ENCODE assay signal across 9 cellular contexts in genomic region chr12:89756100-89756637, GRCh38. TPM values are rescaled to one million over a fixed set of nuclear protein-coding genes. Genes with fewer than 3 reads are reported as not detected.
A peak's percentile ranks its signal among the peaks of the same experiment; 100 is the strongest.
DNase-seq lines count a peak whose midpoint lies in the region; ATAC-seq and TF ChIP-seq lines count a peak whose summit lies in the region.
"Had no signal": no experiment of that assay in that cellular context is flagged by ENCODE, and none has a peak within 500 bp of the region (broad histone marks: within the 10 kb centered on the region; RNA-seq: fewer than 3 reads in every experiment).

No MANE protein-coding gene starts in this region.

- H3K4me3 ChIP-seq in A673 (ENCODE audit: low read depth, low read length, poor library complexity, severe bottlenecking) = no peak overlapping the region
- H3K4me3 ChIP-seq: pancreas had no signal

- H3K27me3 Mint-ChIP-seq in CD14-positive monocyte (ENCODE audit: low read depth in 3 of 3) = peaks cover 2 to 5% (median 2%) of the 10 kb centered on the region in 3 donors
- no peaks in the 10 kb centered on the region for H3K27me3 Mint-ChIP-seq in chondrocyte (ENCODE audit: low read depth)

- TF ChIP-seq CTCF in CD14-positive monocyte (IDR thresholded peaks at IDR 0.05) (no peak), chondrocyte (IDR thresholded peaks at IDR 0.05) (no peak), A673 (conservative IDR thresholded peaks at IDR 0.05; ENCODE audit: low read depth, low read length) (no peak)

- no peaks in the 10 kb centered on the region for H3K36me3 ChIP-seq in A673 (ENCODE audit: insufficient read depth, low read length, poor library complexity, severe bottlenecking)
- H3K36me3 ChIP-seq: pancreas had no signal

- H3K36me3 Mint-ChIP-seq in CD14-positive monocyte = peaks cover 0 to 2% of the 10 kb centered on the region in 2 donors
- H3K36me3 Mint-ChIP-seq in chondrocyte (ENCODE audit: low read depth) = no peaks in the 10 kb centered on the region

- intact Hi-C loops in CD14-positive monocyte (cut with micrococcal nuclease) (loop anchor here in 1 of 2 donors (1.0 to 2.0 kb wide), 3 partner anchors 13 to 47 kb away; no protein-coding TSS in a partner anchor), A673 (cut with micrococcal nuclease; ENCODE audit: unreplicated experiment) (no loop called here)

- no peak overlapping the region for H3K27ac ChIP-seq in A673 (ENCODE audit: low read depth, low read length, poor library complexity, severe bottlenecking)

- peaks cover 0 to 3% (median 0%) of the 10 kb centered on the region in 7 donors for H3K9me3 Mint-ChIP-seq in CD14-positive monocyte
- H3K9me3 Mint-ChIP-seq in chondrocyte (ENCODE audit: low read depth) = peaks cover 7% of the 10 kb centered on the region

- CTCF ChIA-PET in A673 (lab: Charles Lee) = no interaction called here

- peaks cover 5% of the 10 kb centered on the region for H3K4me1 ChIP-seq in A673 (ENCODE audit: insufficient read depth, low read length, poor library complexity, severe bottlenecking)
- H3K4me1 ChIP-seq: pancreas had no signal

- H3K4me1 Mint-ChIP-seq in CD14-positive monocyte = peaks cover 39% of the 10 kb centered on the region
- peaks cover 17% of the 10 kb centered on the region for H3K4me1 Mint-ChIP-seq in chondrocyte (ENCODE audit: low read depth)

- H3K4me3 Mint-ChIP-seq in CD14-positive monocyte (peak overlapping the region in 1 of 2 donors; percentile 68), chondrocyte (ENCODE audit: unreplicated experiment) (no peak overlapping the region)

- peak overlapping the region; percentile 99 to 100 (median 100) for H3K27ac Mint-ChIP-seq in CD14-positive monocyte
- peak overlapping the region; percentile 91 for H3K27ac Mint-ChIP-seq in chondrocyte (ENCODE audit: unreplicated experiment)

- no peaks in the 10 kb centered on the region for H3K9me3 ChIP-seq in A673 (ENCODE audit: low read depth, low read length, poor library complexity, severe bottlenecking)
- H3K9me3 ChIP-seq: pancreas had no signal

- DNase-seq in CD14-positive monocyte (ENCODE audit: low spot score) (peak; percentile 46), chondrocyte (ENCODE audit: low spot score) (no peak), A673 (ENCODE audit: low spot score) (no peak), germinal center (ENCODE audit: low spot score) (no peak), NCI-H1694 treated with DMSO at 0.1 percent for 48 hours (lab: John Stamatoyannopoulos, UW) (no peak)
- no peak for DNase-seq in stimulated activated CD4-positive, alpha-beta T cell treated with anti-CD3 and anti-CD28 coated beads, Interleukin-15, amount 100 ng/mL, for 24 hours
- DNase-seq: pancreas had no signal

- POLR2A ChIA-PET in A673 (lab: Charles Lee; ENCODE audit: low non-redundant PET) = no interaction called here

- no peaks in the 10 kb centered on the region for H3K27me3 ChIP-seq in A673 (replicated peaks; ENCODE audit: insufficient read depth, low read depth, low read length, poor library complexity)
- H3K27me3 ChIP-seq: pancreas had no signal

- ATAC-seq in GM21367 (IDR thresholded peaks at IDR 0.05; ENCODE audit: unreplicated experiment) (peak; percentile 7), HG03571 (IDR thresholded peaks at IDR 0.05; ENCODE audit: unreplicated experiment) (peak; percentile 13)

- BruUV-seq in A673 (replicated peaks; lab: Mats Ljungman, UMichigan) = no TSS peak

RNA-seq across cellular contexts. Expression of gene ATP2B1, which starts 47.5 kb away (rescaled TPM):
- polyA plus RNA-seq in CD14-positive monocyte = 10 to 100 TPM; 53.9 to 59.3 TPM
- total RNA-seq in chondrocyte (47.4 to 55.2 TPM (median 49.7 TPM) in 3 replicates), A673 (2021) (37.0 and 44.2 TPM in 2 replicates)
